1 cellular context compared by ENCODE assay signal in genomic region chr9:136075881-136076678, GRCh38.
TF ChIP-seq lines count a peak whose summit lies in the region.

No MANE protein-coding gene starts in this region.

TF ChIP-seq in GM23338, 12 proteins besides CTCF, POLR2A, EP300 and RAD21 (continued from another document):
- no peak for TF ChIP-seq ZNF462 (CRISPR knock-in tag; IDR thresholded peaks at IDR 0.05)
- no peak for TF ChIP-seq CREB1 (CRISPR knock-in tag; IDR thresholded peaks at IDR 0.05; ENCODE audit: low read depth)
TF ChIP-seq in GM23338: peak in this region for 0.
